ENCODE assay signal across 13 cellular contexts in genomic region chr7:108253275-108254044, GRCh38.
DNase-seq lines count a peak whose midpoint lies in the region; ATAC-seq, FAIRE-seq and TF ChIP-seq lines count a peak whose summit lies in the region.
"Had no signal": no experiment of that assay in that cellular context is flagged by ENCODE, and none has a peak within 500 bp of the region (broad histone marks: within the 10 kb centered on the region; RNA-seq: fewer than 3 reads in every experiment).

No MANE protein-coding gene starts in this region.

- H3K4me1 ChIP-seq in K562 (replicated peaks in 1 of 2; ENCODE audit: control insufficient read depth in 2 of 2, insufficient read depth in 2 of 2, low read length in 2 of 2), result peaks cover 0 to 17% of the 10 kb centered on the region in 2 experiments; a peak in 2 of 5 replicates

- DNase-seq in Daoy (ENCODE audit: low read depth), result peak; percentile 56
- peak; percentile 96 for DNase-seq in NCI-H2107 treated with DMSO at 0.1 percent for 48 hours (lab: John Stamatoyannopoulos, UW; ENCODE audit: unreplicated experiment)
- no peak for DNase-seq in K562 (ENCODE audit: extremely low read depth in 1 of 4, low spot score in 3 of 4)
- DNase-seq in myocyte (ENCODE audit: low read depth), result peak; percentile 79
- DNase-seq in COR-L47 (lab: John Stamatoyannopoulos, UW), result no peak
- DNase-seq: activated CD4-positive, alpha-beta T cell treated with anti-CD3 and anti-CD28 coated beads for 36 hours; activated T-cell treated with anti-CD3 and anti-CD28 coated beads for 4 hours; Karpas-422; midbrain; NCI-H2227 treated with DMSO at 0.1 percent for 48 hours had no signal

- H3K4me2 ChIP-seq in K562 (ENCODE audit: insufficient read depth, low read length), result no peak overlapping the region

- intact Hi-C loops in K562 (cut with micrococcal nuclease), result no loop called here

- no peak overlapping the region for H3K9ac ChIP-seq in K562 (ENCODE audit: insufficient read depth in 1 of 2, low read depth in 2 of 2, low read length in 2 of 2)

- TF ChIP-seq RAD21 in K562 (CRISPR knock-in tag; conservative IDR thresholded peaks at IDR 0.05 in 1 of 2, IDR thresholded peaks at IDR 0.05 in 1 of 2), result no peak

- no peak for TF ChIP-seq POLR2A in K562 (conservative IDR thresholded peaks at IDR 0.05)

- no peaks in the 10 kb centered on the region for H4K20me1 ChIP-seq in K562 (replicated peaks; ENCODE audit: control insufficient read depth, insufficient read depth, low read length)

- H3K9me1 ChIP-seq in K562 (ENCODE audit: control insufficient read depth, insufficient read depth, low read length), result no peaks in the 10 kb centered on the region

- TF ChIP-seq EP300 in K562 (IDR thresholded peaks at IDR 0.05; ENCODE audit: low read length), result no peak

- 24% methylated on average over 6 of the region's 6 CpGs for WGBS in K562 (ENCODE audit: insufficient coverage, low coverage, missing lambda C conversion rate)

- ATAC-seq in K562 (peak; percentile 51), GM18519 (IDR thresholded peaks at IDR 0.05; ENCODE audit: low FRiP score, unreplicated experiment) (no peak), HG02763 (IDR thresholded peaks at IDR 0.05; ENCODE audit: unreplicated experiment) (no peak)
- ATAC-seq: activated CD4-positive, alpha-beta T cell treated with anti-CD3 and anti-CD28 coated beads for 36 hours had no signal

- POLR2A ChIA-PET in K562 (lab: Yijun Ruan, JAX), result interaction anchor here (0.6 to 2.0 kb wide), 5 partner anchors 7 to 27 kb away, joined by 3 to 6 read pairs (median 3); no protein-coding TSS in a partner anchor

- H2AFZ ChIP-seq in K562 (ENCODE audit: low read depth, low read length), result peak overlapping the region; percentile 2; the same call in 1 of the 2 replicates

- CTCF ChIA-PET in K562 (lab: Yijun Ruan, JAX; ENCODE audit: low intra/inter-chr PET ratio), result no interaction called here

- in situ Hi-C loops in K562 (cut with MboI), result no loop called here

- BruUV-seq in K562 (replicated peaks; lab: Mats Ljungman, UMichigan), result no TSS peak

- no peaks in the 10 kb centered on the region for H3K9me3 ChIP-seq in K562 (replicated peaks; ENCODE audit: control insufficient read depth, insufficient read depth, low read depth, low read length)

- no peak for TF ChIP-seq CTCF in K562 (IDR thresholded peaks at IDR 0.05 in 2 of 3, conservative IDR thresholded peaks at IDR 0.05 in 1 of 3; ENCODE audit: insufficient read depth in 2 of 3, low read depth in 1 of 3, low read length in 3 of 3)

- no peaks in the 10 kb centered on the region for H3K36me3 ChIP-seq in K562 (ENCODE audit: control insufficient read depth, insufficient read depth, low read length)

- H3K27me3 ChIP-seq in K562 (ENCODE audit: control insufficient read depth in 2 of 2, insufficient read depth in 2 of 2, low read length in 2 of 2), result no peaks in the 10 kb centered on the region

- no peak for FAIRE-seq in K562 (lab: Jason Lieb, UNC)
- FAIRE-seq: D721Med had no signal

- no peaks in the 10 kb centered on the region for H3K79me2 ChIP-seq in K562 (ENCODE audit: control insufficient read depth, insufficient read depth, low read length)

- H3K4me3 ChIP-seq in K562, result no peak overlapping the region

- no peak overlapping the region for H3K27ac ChIP-seq in K562 (ENCODE audit: extremely low read depth, low read depth, low read length)

TF ChIP-seq in K562, 482 proteins besides CTCF, POLR2A, EP300 and RAD21 (continues in another document):
- no peak for TF ChIP-seq DMBX1 (CRISPR knock-in tag; IDR thresholded peaks at IDR 0.05; ENCODE audit: borderline replicate concordance)
- TF ChIP-seq ZNF3 (CRISPR knock-in tag; IDR thresholded peaks at IDR 0.05), result no peak
- 0 out of 2 replicates have a peak, but pooled peaks have one; percentile 1 for TF ChIP-seq BACH1 (tag; IDR thresholded peaks at IDR 0.05)
- TF ChIP-seq TSHZ1 (CRISPR knock-in tag; IDR thresholded peaks at IDR 0.05), result no peak
- TF ChIP-seq ZNF24 (IDR thresholded peaks at IDR 0.05), result no peak
- no peak for TF ChIP-seq SMARCE1 (IDR thresholded peaks at IDR 0.05)
- no peak for TF ChIP-seq PTTG1 (tag; IDR thresholded peaks at IDR 0.05; ENCODE audit: low read depth)
- TF ChIP-seq ZBED1 (IDR thresholded peaks at IDR 0.05), result no peak
- TF ChIP-seq JUND (IDR thresholded peaks at IDR 0.05; ENCODE audit: borderline replicate concordance, low read depth, low read length), result no peak
- no peak for TF ChIP-seq JUND (tag; IDR thresholded peaks at IDR 0.05; ENCODE audit: borderline replicate concordance, low read depth, low read length)
- no peak for TF ChIP-seq KLF1 (tag; IDR thresholded peaks at IDR 0.05)
- TF ChIP-seq MYNN (IDR thresholded peaks at IDR 0.05), result no peak
- no peak for TF ChIP-seq MYNN (CRISPR knock-in tag; IDR thresholded peaks at IDR 0.05)
- no peak for TF ChIP-seq OTX1 (CRISPR knock-in tag; IDR thresholded peaks at IDR 0.05)
- 0 out of 2 replicates have a peak, but pooled peaks have one; percentile 21 for TF ChIP-seq SOX6 (IDR thresholded peaks at IDR 0.05)
- TF ChIP-seq THRB (CRISPR knock-in tag; conservative IDR thresholded peaks at IDR 0.05), result no peak
- no peak for TF ChIP-seq NCOA4 (IDR thresholded peaks at IDR 0.05; ENCODE audit: partially characterized antibody)
- TF ChIP-seq ZNF263 (CRISPR knock-in tag; IDR thresholded peaks at IDR 0.05; ENCODE audit: borderline replicate concordance), result 0 out of 2 replicates have a peak, but pooled peaks have one; percentile 28
- peak; percentile 54 for TF ChIP-seq NFIC (IDR thresholded peaks at IDR 0.05)
- TF ChIP-seq ZNF77 (CRISPR knock-in tag; IDR thresholded peaks at IDR 0.05), result no peak
- TF ChIP-seq ZNF696 (CRISPR knock-in tag; conservative IDR thresholded peaks at IDR 0.05), result no peak
- no peak for TF ChIP-seq SMC3 (conservative IDR thresholded peaks at IDR 0.05; ENCODE audit: insufficient read depth, low read depth, low read length)
- TF ChIP-seq MEIS2 (IDR thresholded peaks at IDR 0.05; ENCODE audit: partially characterized antibody), result peak; percentile 45
- TF ChIP-seq ZNF274 (IDR thresholded peaks at IDR 0.05; ENCODE audit: borderline replicate concordance, low read depth, low read length), result no peak
- no peak for TF ChIP-seq ZNF444 (CRISPR knock-in tag; IDR thresholded peaks at IDR 0.05)
- no peak for TF ChIP-seq ZNF395 (CRISPR knock-in tag; IDR thresholded peaks at IDR 0.05)
- TF ChIP-seq MCM3 (IDR thresholded peaks at IDR 0.05), result no peak
- no peak for TF ChIP-seq HNRNPK (IDR thresholded peaks at IDR 0.05; ENCODE audit: low read depth, low read length, poor library complexity, severe bottlenecking)

Comparison
In these comparisons a context has a peak if more than half of its experiments do, and no peak if none do; other contexts are left out.
1. DNase-seq: peak in Daoy (single experiment), NCI-H2107 treated with DMSO at 0.1 percent for 48 hours (single experiment) and myocyte (single experiment); none in K562 (0 of 4) and COR-L47 (single experiment).